24 cellular contexts compared by ENCODE assay signal in the genomic region with DNA sequence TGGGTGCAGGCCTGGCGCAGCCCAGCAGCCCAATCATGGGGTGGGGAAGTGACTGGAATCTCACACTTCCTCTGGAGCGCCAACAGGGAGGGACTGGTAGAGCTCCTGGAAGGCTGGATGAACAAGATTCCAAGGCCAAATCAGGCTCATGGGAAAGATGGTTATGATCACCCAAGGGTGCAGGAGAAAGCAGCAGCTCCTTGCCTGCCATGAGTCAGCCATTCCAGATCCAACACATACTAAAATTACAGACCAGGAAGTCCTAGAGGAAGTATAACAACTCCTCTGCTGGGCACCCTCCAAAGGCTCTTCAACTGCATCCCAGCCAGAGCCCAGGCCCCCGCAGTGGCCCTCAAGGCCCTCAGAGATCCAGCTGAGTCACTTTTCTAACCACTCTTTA.
DNase-seq lines count a peak whose midpoint lies in the region; ATAC-seq and TF ChIP-seq lines count a peak whose summit lies in the region.
"Had no signal": no experiment of that assay in that cellular context is flagged by ENCODE, and none has a peak within 500 bp of the region (broad histone marks: within the 10 kb centered on the region; RNA-seq: fewer than 3 reads in every experiment).

No MANE protein-coding gene starts in this region.

- H3K9me3 ChIP-seq in OCI-LY7 (ENCODE audit: low read length) = no peaks in the 10 kb centered on the region

- H3K9me2 ChIP-seq in OCI-LY7 (ENCODE audit: insufficient read depth, low read length) = no peaks in the 10 kb centered on the region

- peaks cover 0 to 18% of the 10 kb centered on the region in 2 donors for H3K9me3 Mint-ChIP-seq in stimulated activated naive CD8-positive, alpha-beta T cell treated with anti-CD3 and anti-CD28 coated beads, Interleukin-15, amount 100 ng/mL, for 72 hours
- H3K9me3 Mint-ChIP-seq: activated B cell treated with CpG ODN at 0.5 μM for 24 hours; activated naive CD8-positive, alpha-beta T cell treated with anti-CD3 and anti-CD28 coated beads, Interleukin-2, amount 50 U/mL, for 24 hours had no signal

- no peaks in the 10 kb centered on the region for H3K36me3 ChIP-seq in OCI-LY7 (ENCODE audit: insufficient read depth, low read length)
- H3K36me3 ChIP-seq: brain microvascular endothelial cell, stomach had no signal

- no peak overlapping the region for H3K27ac Mint-ChIP-seq in stimulated activated naive CD8-positive, alpha-beta T cell treated with anti-CD3 and anti-CD28 coated beads, Interleukin-15, amount 100 ng/mL, for 72 hours
- H3K27ac Mint-ChIP-seq: activated B cell treated with CpG ODN at 0.5 μM for 24 hours; activated CD8-positive, alpha-beta T cell treated with anti-CD3 and anti-CD28 coated beads for 36 hours; activated naive CD8-positive, alpha-beta T cell treated with anti-CD3 and anti-CD28 coated beads, Interleukin-2, amount 50 U/mL, for 24 hours; type B pancreatic cell had no signal

- DNase-seq in AG08395 (ENCODE audit: low spot score) (peak; percentile 39), M059J (ENCODE audit: low read depth) (peak; percentile 41), epithelial cell of esophagus (ENCODE audit: low read depth) (peak; percentile 73), kidney tubule cell (ENCODE audit: low spot score) (peak; percentile 76), NCI-H510A (lab: John Stamatoyannopoulos, UW) (no peak), NCI-H2196 treated with DMSO at 0.1 percent for 48 hours (lab: John Stamatoyannopoulos, UW; ENCODE audit: unreplicated experiment) (no peak), OCI-LY7 (ENCODE audit: low spot score) (no peak)
- no peak for DNase-seq in stimulated activated naive CD8-positive, alpha-beta T cell treated with anti-CD3 and anti-CD28 coated beads, Interleukin-15, amount 100 ng/mL, for 72 hours
- DNase-seq: activated B cell treated with CpG ODN at 0.5 μM for 24 hours; activated CD8-positive, alpha-beta T cell treated with anti-CD3 and anti-CD28 coated beads for 36 hours; activated gamma-delta T cell; activated naive CD8-positive, alpha-beta T cell treated with anti-CD3 and anti-CD28 coated beads, Interleukin-2, amount 50 U/mL, for 24 hours; activated T-cell treated with anti-CD3 and anti-CD28 coated beads for 4 hours; brain microvascular endothelial cell; Caco-2; effector memory CD4-positive, alpha-beta T cell; NCI-H1417; NCI-H69; Right ventricle myocardium superior; stimulated activated CD4-positive, alpha-beta T cell treated with anti-CD3 and anti-CD28 coated beads, Interleukin-12 subunit alpha, Interleukin-12 subunit beta, amount 100 ng/mL, for 4 hours; stomach; T1000 had no signal

- ATAC-seq in stimulated activated naive CD8-positive, alpha-beta T cell treated with anti-CD3 and anti-CD28 coated beads, Interleukin-15, amount 100 ng/mL, for 72 hours = no peak
- ATAC-seq: activated CD8-positive, alpha-beta T cell treated with anti-CD3 and anti-CD28 coated beads for 36 hours; activated naive CD8-positive, alpha-beta T cell treated with anti-CD3 and anti-CD28 coated beads, Interleukin-2, amount 50 U/mL, for 24 hours had no signal

- H3K4me3 ChIP-seq in epithelial cell of esophagus (ENCODE audit: low read length) = no peak overlapping the region
- H3K4me3 ChIP-seq in OCI-LY7 (ENCODE audit: low read depth, low read length, poor library complexity, severe bottlenecking) = no peak overlapping the region
- H3K4me3 ChIP-seq: stomach had no signal

- H3K4me3 Mint-ChIP-seq in stimulated activated naive CD8-positive, alpha-beta T cell treated with anti-CD3 and anti-CD28 coated beads, Interleukin-15, amount 100 ng/mL, for 72 hours = no peak overlapping the region
- H3K4me3 Mint-ChIP-seq: activated B cell treated with CpG ODN at 0.5 μM for 24 hours; activated CD8-positive, alpha-beta T cell treated with anti-CD3 and anti-CD28 coated beads for 36 hours; activated naive CD8-positive, alpha-beta T cell treated with anti-CD3 and anti-CD28 coated beads, Interleukin-2, amount 50 U/mL, for 24 hours; H9; type B pancreatic cell had no signal

- H4K20me1 ChIP-seq in OCI-LY7 (ENCODE audit: insufficient read depth, low read length) = no peaks in the 10 kb centered on the region

- H2AFZ ChIP-seq in OCI-LY7 (ENCODE audit: low read length) = no peak overlapping the region

- BruUV-seq in OCI-LY7 (replicated peaks; lab: Mats Ljungman, UMichigan) = no TSS peak

- no peaks in the 10 kb centered on the region for H3K4me1 ChIP-seq in OCI-LY7 (ENCODE audit: insufficient read depth, low read length, poor library complexity, severe bottlenecking)
- H3K4me1 ChIP-seq: Caco-2, stomach had no signal

- H3K27ac ChIP-seq in OCI-LY7 (ENCODE audit: low read depth, low read length, poor library complexity, severe bottlenecking) = no peak overlapping the region
- H3K27ac ChIP-seq: brain microvascular endothelial cell, stomach had no signal

- intact Hi-C loops in OCI-LY7 (cut with micrococcal nuclease; ENCODE audit: unreplicated experiment) = no loop called here

- no peak for TF ChIP-seq CTCF in epithelial cell of esophagus (IDR thresholded peaks at IDR 0.05; ENCODE audit: insufficient read depth, low read depth, low read length, missing control alignments)
- no peak for TF ChIP-seq CTCF in OCI-LY7 (conservative IDR thresholded peaks at IDR 0.05; ENCODE audit: low read length)

- CTCF ChIA-PET in OCI-LY7 (lab: Charles Lee; ENCODE audit: unreplicated experiment) = no interaction called here

- no peaks in the 10 kb centered on the region for H3K4me1 Mint-ChIP-seq in stimulated activated naive CD8-positive, alpha-beta T cell treated with anti-CD3 and anti-CD28 coated beads, Interleukin-15, amount 100 ng/mL, for 72 hours
- H3K4me1 Mint-ChIP-seq: activated B cell treated with CpG ODN at 0.5 μM for 24 hours had no signal

- H3K27me3 Mint-ChIP-seq in stimulated activated naive CD8-positive, alpha-beta T cell treated with anti-CD3 and anti-CD28 coated beads, Interleukin-15, amount 100 ng/mL, for 72 hours = peaks cover 37% of the 10 kb centered on the region

- POLR2A ChIA-PET in OCI-LY7 (lab: Charles Lee) = interaction anchor here (0.6 kb wide), 1 partner anchor 16 kb away, joined by 3 read pairs; no protein-coding TSS in a partner anchor

- no peaks in the 10 kb centered on the region for H3K79me2 ChIP-seq in OCI-LY7 (ENCODE audit: insufficient read depth, low read depth, low read length)

- no peak overlapping the region for H3K4me2 ChIP-seq in OCI-LY7 (ENCODE audit: low read length)

Comparison
In these comparisons a context has a peak if more than half of its experiments do, and no peak if none do; other contexts are left out.
1. DNase-seq: peak in AG08395 (single experiment), M059J (single experiment), epithelial cell of esophagus (single experiment) and kidney tubule cell (single experiment); none in NCI-H510A (single experiment), NCI-H2196 treated with DMSO at 0.1 percent for 48 hours (single experiment), OCI-LY7 (single experiment) and stimulated activated naive CD8-positive, alpha-beta T cell treated with anti-CD3 and anti-CD28 coated beads, Interleukin-15, amount 100 ng/mL, for 72 hours (0 of 2).